ENCODE assay signal across 30 cellular contexts in genomic region chr6:38004908-38005307, GRCh38.
"Had no signal": no experiment of that assay in that cellular context is flagged by ENCODE, and none has a peak within 500 bp of the region (broad histone marks: within the 10 kb centered on the region; RNA-seq: fewer than 3 reads in every experiment).

No MANE protein-coding gene starts in this region.

- ATAC-seq: natural killer cell; psoas muscle; right cardiac atrium; right lobe of liver; stimulated activated naive B cell treated with anti-CD40 and anti-IgM and Interleukin-4, amounts not matched to agents 10 μg/mL and 1 μg/mL and 100 μg/mL, for 72 hours had no signal

- H3K27ac ChIP-seq: neural progenitor cell, ovary, parathyroid adenoma, psoas muscle, right lobe of liver, sigmoid colon, spleen, stomach, thoracic aorta, thyroid gland, tibial nerve, upper lobe of left lung, vagina had no signal

- H3K36me3 Mint-ChIP-seq: natural killer cell had no signal

- H3K9ac ChIP-seq: neural progenitor cell, parathyroid adenoma had no signal

- H2AFZ ChIP-seq: neural progenitor cell, parathyroid adenoma had no signal

- H3K27me3 Mint-ChIP-seq: progenitor cell of endocrine pancreas; stimulated activated naive B cell treated with anti-CD40 and anti-IgM and Interleukin-4, amounts not matched to agents 10 μg/mL and 1 μg/mL and 100 μg/mL, for 72 hours; stimulated activated naive CD8-positive, alpha-beta T cell treated with anti-CD3 and anti-CD28 coated beads, Interleukin-15, Interleukin-2, amounts not matched to agents 100 ng/mL and 50 ng/mL, for 24 hours had no signal

- H3K4me2 ChIP-seq: neural progenitor cell, smooth muscle cell had no signal

- H3K36me3 ChIP-seq: neural progenitor cell, ovary, right lobe of liver, sigmoid colon, spleen, stomach, thoracic aorta, thyroid gland, tibial nerve, upper lobe of left lung, vagina had no signal

- H3K9me3 ChIP-seq: ovary, psoas muscle, right lobe of liver, sigmoid colon, stomach, thoracic aorta, thyroid gland, tibial nerve, upper lobe of left lung, vagina had no signal

- H3K4me1 ChIP-seq: parathyroid adenoma, upper lobe of left lung, vagina had no signal

- H3K27ac Mint-ChIP-seq: natural killer cell; neural progenitor cell; progenitor cell of endocrine pancreas; stimulated activated naive B cell treated with anti-CD40 and anti-IgM and Interleukin-4, amounts not matched to agents 10 μg/mL and 1 μg/mL and 100 μg/mL, for 72 hours; stimulated activated naive CD8-positive, alpha-beta T cell treated with anti-CD3 and anti-CD28 coated beads, Interleukin-15, Interleukin-2, amounts not matched to agents 100 ng/mL and 50 ng/mL, for 24 hours had no signal

- FAIRE-seq: urothelium cell line had no signal

- H3K4me1 Mint-ChIP-seq: neural progenitor cell had no signal

- H3K27me3 ChIP-seq: neural progenitor cell, ovary, right lobe of liver, sigmoid colon, spleen, stomach, thyroid gland, tibial nerve, upper lobe of left lung, vagina had no signal

- H3K4me3 Mint-ChIP-seq: natural killer cell; nephron; neural progenitor cell; stimulated activated naive B cell treated with anti-CD40 and anti-IgM and Interleukin-4, amounts not matched to agents 10 μg/mL and 1 μg/mL and 100 μg/mL, for 72 hours; stimulated activated naive CD8-positive, alpha-beta T cell treated with anti-CD3 and anti-CD28 coated beads, Interleukin-15, Interleukin-2, amounts not matched to agents 100 ng/mL and 50 ng/mL, for 24 hours had no signal

- DNase-seq: natural killer cell; occipital lobe; ovary; posterior cingulate gyrus; psoas muscle; right cardiac atrium; right lobe of liver; sigmoid colon; spleen; stimulated activated CD4-positive, alpha-beta T cell treated with anti-CD3 and anti-CD28 coated beads, Interleukin-12 subunit alpha, Interleukin-12 subunit beta, amount 100 ng/mL, for 4 hours; stimulated activated CD4-positive, alpha-beta T cell treated with anti-CD3 and anti-CD28 coated beads, Interleukin-1b, Interleukin-23, amount 100 ng/mL, for 48 hours; stimulated activated CD4-positive, alpha-beta T cell treated with anti-CD3 and anti-CD28 coated beads, Interleukin-4, amount 100 ng/mL, for 1 hour; stimulated activated CD4-positive, alpha-beta T cell treated with anti-CD3 and anti-CD28 coated beads, Interleukin-4, amount 100 ng/mL, for 4 hours; stimulated activated CD8-positive, alpha-beta memory T cell treated with anti-CD3 and anti-CD28 coated beads, Interleukin-4, amount 100 ng/mL, for 48 hours; stimulated activated naive B cell treated with anti-CD40 and anti-IgM and Interleukin-4, amounts not matched to agents 10 μg/mL and 1 μg/mL and 100 μg/mL, for 72 hours; stimulated activated naive CD4-positive, alpha-beta T cell treated with Interleukin-2 at 50 U/mL for 16 hours; stomach; thyroid gland; trophoblast cell; upper lobe of left lung had no signal

- H3K9me3 Mint-ChIP-seq: natural killer cell had no signal

- H3K4me3 ChIP-seq: neural progenitor cell, ovary, psoas muscle, right lobe of liver, sigmoid colon, smooth muscle cell, spleen, stomach, thoracic aorta, thyroid gland, tibial nerve, upper lobe of left lung, vagina had no signal
